ENCODE assay signal across 9 cellular contexts in the genomic region with DNA sequence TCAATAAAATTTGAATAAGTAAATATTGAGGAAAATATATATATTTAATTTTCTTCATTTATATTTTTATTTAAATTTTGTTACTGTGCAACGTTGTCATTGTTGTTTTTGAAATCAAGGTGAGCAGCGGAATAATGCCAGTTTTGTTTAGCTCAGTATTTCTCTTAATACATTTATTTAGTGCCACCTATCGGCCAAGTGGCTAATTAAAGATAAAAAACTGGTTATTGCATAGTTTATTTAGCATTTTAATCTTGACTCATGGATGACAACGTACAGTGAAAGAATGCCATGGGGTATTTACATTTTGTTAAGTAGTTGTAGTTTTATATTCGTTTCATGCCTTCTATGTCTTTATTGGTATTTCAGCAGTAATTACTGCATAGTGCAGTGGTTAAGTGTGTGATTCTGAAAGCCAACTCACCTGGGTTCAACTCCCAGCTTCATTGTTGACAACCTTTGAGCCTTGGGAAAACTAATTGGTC.
DNase-seq lines count a peak whose midpoint lies in the region; ATAC-seq, FAIRE-seq and TF ChIP-seq lines count a peak whose summit lies in the region.
"Had no signal": no experiment of that assay in that cellular context is flagged by ENCODE, and none has a peak within 500 bp of the region (broad histone marks: within the 10 kb centered on the region; RNA-seq: fewer than 3 reads in every experiment).

No MANE protein-coding gene starts in this region.

- ATAC-seq in HG03558 (IDR thresholded peaks at IDR 0.05; ENCODE audit: extremely low read depth, unreplicated experiment) (peak; percentile 53), GM21447 (IDR thresholded peaks at IDR 0.05; ENCODE audit: unreplicated experiment) (no peak)

- TF ChIP-seq EP300 in sigmoid colon (IDR thresholded peaks at IDR 0.05), result no peak

- no peak overlapping the region for H3K4me3 ChIP-seq in sigmoid colon
- H3K4me3 ChIP-seq: skin epidermis had no signal

- peak; percentile 42 for TF ChIP-seq CTCF in GM10266 (IDR thresholded peaks at IDR 0.05; ENCODE audit: control insufficient read depth, insufficient read depth, low read depth, missing control alignments)
- peak in 3 of 4 experiments; percentile 39 to 53 (median 48) for TF ChIP-seq CTCF in sigmoid colon (IDR thresholded peaks at IDR 0.05)

- no peaks in the 10 kb centered on the region for H3K36me3 ChIP-seq in sigmoid colon

- WGBS in sigmoid colon, 2 donors, result 4 to 5% methylated on average over 5 of the region's 5 CpGs

- peak; percentile 70 for FAIRE-seq in RCC 7860 (lab: Jason Lieb, UNC)

- no peaks in the 10 kb centered on the region for H3K4me1 ChIP-seq in sigmoid colon

- H3K9me3 ChIP-seq in sigmoid colon, result no peaks in the 10 kb centered on the region

- no peak for TF ChIP-seq POLR2A in erythroblast (IDR thresholded peaks at IDR 0.05; ENCODE audit: low read length)
- TF ChIP-seq POLR2A in sigmoid colon (IDR thresholded peaks at IDR 0.05), result no peak

- intact Hi-C loops in sigmoid colon (cut with DNase I), result loop anchor here (5.0 to 10.0 kb wide), 3 partner anchors 288 to 670 kb away; no protein-coding TSS in a partner anchor

- peak; percentile 19 for DNase-seq in GM10266 (ENCODE audit: extremely low spot score)
- peak; percentile 11 for DNase-seq in RCC 7860 (ENCODE audit: low spot score)
- DNase-seq in erythroblast (lab: John Stamatoyannopoulos, UW), result peak; percentile 20 to 50
- no peak for DNase-seq in sigmoid colon
- DNase-seq in GM19240 (ENCODE audit: insufficient read length, low spot score), result no peak
- no peak for DNase-seq in activated effector memory CD4-positive, alpha-beta T cell treated with Interleukin-2 at 50 U/mL for 16 hours

- no peaks in the 10 kb centered on the region for H3K27me3 ChIP-seq in sigmoid colon

- no peak overlapping the region for H3K27ac ChIP-seq in sigmoid colon
- H3K27ac ChIP-seq: skin epidermis had no signal

Comparison
In these comparisons a context has a peak if more than half of its experiments do, and no peak if none do; other contexts are left out.
1. DNase-seq: peak in GM10266 (single experiment), RCC 7860 (single experiment) and erythroblast (2 of 2); none in sigmoid colon (single experiment), GM19240 (single experiment) and activated effector memory CD4-positive, alpha-beta T cell treated with Interleukin-2 at 50 U/mL for 16 hours (single experiment).